ENCODE assay signal across 1 cellular context in genomic region chr3:54014067-54014466, GRCh38.
TF ChIP-seq lines count a peak whose summit lies in the region.

No MANE protein-coding gene starts in this region.

TF ChIP-seq in GM23338, 12 proteins besides CTCF, POLR2A, EP300 and RAD21 (continued from another document):
- TF ChIP-seq ZNF462 (CRISPR knock-in tag; IDR thresholded peaks at IDR 0.05): no peak
